Comparison of ENCODE assay signal across 23 cellular contexts in the genomic region with DNA sequence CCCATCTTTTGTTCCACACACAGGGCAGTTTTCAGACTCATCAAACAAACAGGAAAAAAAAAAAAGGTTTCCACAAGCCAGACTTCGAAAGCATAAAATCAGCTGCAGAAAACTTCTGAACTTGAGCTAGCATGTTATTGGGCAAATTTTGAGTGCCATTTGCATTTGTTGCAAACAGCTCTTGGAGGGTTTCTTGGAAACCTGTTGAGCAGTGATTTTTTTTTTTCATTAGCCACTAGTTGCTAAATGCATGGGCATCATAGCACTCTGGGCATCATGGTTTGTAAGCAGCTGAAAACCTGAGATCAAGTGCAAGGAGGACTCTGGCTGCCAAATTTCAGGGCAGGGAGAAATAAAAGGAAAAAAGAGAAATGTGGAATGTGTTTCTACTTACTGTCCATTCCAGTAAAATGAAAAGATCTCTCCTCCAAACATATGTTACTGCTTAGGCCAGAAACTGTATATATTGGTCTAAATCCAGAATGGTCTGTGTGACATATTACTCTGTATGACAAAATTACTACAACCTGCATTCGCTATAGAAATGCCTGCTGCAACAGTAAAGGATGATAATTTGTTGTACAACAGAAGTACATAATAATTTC.
"Had no signal": no experiment of that assay in that cellular context is flagged by ENCODE, and none has a peak within 500 bp of the region (broad histone marks: within the 10 kb centered on the region; RNA-seq: fewer than 3 reads in every experiment).

No MANE protein-coding gene starts in this region.

- DNase-seq: activated CD4-positive, alpha-beta T cell treated with anti-CD3 and anti-CD28 coated beads for 36 hours; activated CD4-positive, alpha-beta T cell treated with anti-CD3 and anti-CD28 coated beads, Interleukin-2, amount 50 U/mL, for 1 hour; activated CD8-positive, alpha-beta memory T cell treated with anti-CD3 and anti-CD28 coated beads, Interleukin-2, amount 50 U/mL, for 4 hours; activated CD8-positive, alpha-beta T cell treated with anti-CD3 and anti-CD28 coated beads for 36 hours; activated gamma-delta T cell treated with Interleukin-2 at 50 U/mL for 16 hours; activated naive CD4-positive, alpha-beta T cell treated with anti-CD3 and anti-CD28 coated beads, Interleukin-2, amount 10 ng/mL, durations not matched to agents 7 days and 5 days; activated naive CD8-positive, alpha-beta T cell treated with anti-CD3 and anti-CD28 coated beads for 36 hours; activated T-cell treated with anti-CD3 and anti-CD28 coated beads, Interleukin-2, amount 50 U/mL, for 72 hours; adrenal gland; anterior cingulate cortex; KG1; NCI-H1048; NCI-H146; NCI-H187 treated with DMSO at 0.1 percent for 48 hours; NCI-H2081 treated with DMSO at 0.1 percent for 48 hours; NCI-H446; PC-3; SHP77; T-cell; T-helper 2 cell; WERI-Rb-1 had no signal

- H3K36me3 ChIP-seq: adrenal gland, breast epithelium, SJSA1, WERI-Rb-1 had no signal

- H3K4me1 ChIP-seq: adrenal gland, breast epithelium, SJSA1 had no signal

- H3K9me3 ChIP-seq: adrenal gland, breast epithelium, SJSA1 had no signal

- ATAC-seq: activated CD4-positive, alpha-beta T cell treated with anti-CD3 and anti-CD28 coated beads for 36 hours; activated CD8-positive, alpha-beta T cell treated with anti-CD3 and anti-CD28 coated beads for 36 hours; activated T-cell treated with anti-CD3 and anti-CD28 coated beads, Interleukin-2, amount 50 U/mL, for 72 hours; PC-3; T-cell had no signal

- H3K4me3 ChIP-seq: adrenal gland, breast epithelium, SJSA1 had no signal

- H3K27ac ChIP-seq: adrenal gland, breast epithelium, SJSA1, WERI-Rb-1 had no signal

- H3K27me3 ChIP-seq: adrenal gland, breast epithelium had no signal
